In genomic region chr1:26900001-26900814, GRCh38 we compare ENCODE assay signal across 8 cellular contexts. TPM values are rescaled to one million over a fixed set of nuclear protein-coding genes. Genes with fewer than 3 reads are reported as not detected.
A peak's percentile ranks its signal among the peaks of the same experiment; 100 is the strongest.
DNase-seq lines count a peak whose midpoint lies in the region; ATAC-seq, FAIRE-seq and TF ChIP-seq lines count a peak whose summit lies in the region.

Gene GPATCH3 (minus strand): TSS chr1:26900467. CDS start chr1:26900442, 25 bp downstream.

- H3K4me1 ChIP-seq in duodenal mucosa (ENCODE audit: control insufficient read depth in 1 of 2, insufficient read depth in 2 of 2, low read length in 2 of 2) (peaks cover 8 to 20% of the 10 kb centered on the region in 2 donors), HepG2 (ENCODE audit: insufficient read depth, low read length) (peaks cover 47% of the 10 kb centered on the region)

- H3K79me2 ChIP-seq in HepG2 (ENCODE audit: insufficient read depth, low read length) = peaks cover 39% of the 10 kb centered on the region

- no peak; the same call in none of the 2 replicates for TF ChIP-seq RAD21 in HepG2 (CRISPR knock-in tag; IDR thresholded peaks at IDR 0.05)

- WGBS in HepG2 (ENCODE audit: low lambda C conversion rate) = 2% methylated on average over 18 of the region's 50 CpGs

- H3K9ac ChIP-seq in duodenal mucosa (ENCODE audit: low read depth in 1 of 2, low read length in 2 of 2) = peak within 1 kb of the TSS; percentile 88 to 94
- peak within 1 kb of the TSS; percentile 90 for H3K9ac ChIP-seq in HepG2 (ENCODE audit: insufficient read depth, low read depth, low read length)

- TF ChIP-seq EP300 in HepG2 (IDR thresholded peaks at IDR 0.05; ENCODE audit: low read depth in 2 of 2, low read length in 2 of 2) = peak in 1 of 2 experiments; percentile 36; a peak in 1 of 4 replicates
- TF ChIP-seq EP300 in HepG2 (CRISPR knock-in tag; IDR thresholded peaks at IDR 0.05; ENCODE audit: borderline replicate concordance) = no peak

- no peaks in the 10 kb centered on the region for H4K20me1 ChIP-seq in HepG2 (ENCODE audit: insufficient read depth, low read length)

- TSS peak; percentile 85 for BruUV-seq in HepG2 (replicated peaks; lab: Mats Ljungman, UMichigan)

- H3K4me2 ChIP-seq in HepG2 (ENCODE audit: low read depth, low read length) = peak within 1 kb of the TSS; percentile 85

- ATAC-seq in GM18907 (IDR thresholded peaks at IDR 0.05; ENCODE audit: unreplicated experiment) (peak; percentile 75), HG03571 (IDR thresholded peaks at IDR 0.05; ENCODE audit: unreplicated experiment) (peak; percentile 75), HepG2 (peak; percentile 89)

- H3K9me3 Mint-ChIP-seq in activated CD4-positive, alpha-beta memory T cell treated with anti-CD3 and anti-CD28 coated beads, Interleukin-2, amount 10 ng/mL, durations not matched to agents 7 days and 5 days = no peaks in the 10 kb centered on the region

- TF ChIP-seq POLR2A in HepG2 (IDR thresholded peaks at IDR 0.05; ENCODE audit: insufficient read depth in 1 of 2, low read depth in 2 of 2, low read length in 2 of 2) = peak; percentile 79 to 98

- H3K9me3 ChIP-seq in duodenal mucosa (ENCODE audit: control insufficient read depth in 1 of 2, low read length in 2 of 2) = no peaks in the 10 kb centered on the region
- no peaks in the 10 kb centered on the region for H3K9me3 ChIP-seq in HepG2 (ENCODE audit: low read length)

- intact Hi-C loops in HepG2 (cut with micrococcal nuclease; ENCODE audit: unreplicated experiment) = loop anchor here (5.0 kb wide), 1 partner anchor 37 kb away; no protein-coding TSS in a partner anchor

- peaks cover 39% of the 10 kb centered on the region for H3K4me1 Mint-ChIP-seq in activated CD4-positive, alpha-beta memory T cell treated with anti-CD3 and anti-CD28 coated beads, Interleukin-2, amount 10 ng/mL, durations not matched to agents 7 days and 5 days

- in situ Hi-C loops in ACHN (cut with HindIII; ENCODE audit: low pct_ligation_motif_present, low pct_unique_long_range_greater_than_20kb, low sequenced_read_pairs) (no loop called here), HepG2 (cut with HindIII; ENCODE audit: extremely low pct_ligation_motif_present, low pct_unique_long_range_greater_than_20kb) (no loop called here)

- peak within 1 kb of the TSS; percentile 82 for H3K4me3 Mint-ChIP-seq in activated CD4-positive, alpha-beta memory T cell treated with anti-CD3 and anti-CD28 coated beads, Interleukin-2, amount 10 ng/mL, durations not matched to agents 7 days and 5 days

- TF ChIP-seq CTCF in HepG2 (CRISPR knock-in tag; IDR thresholded peaks at IDR 0.05) = no peak

- H3K4me3 ChIP-seq in duodenal mucosa (ENCODE audit: low read depth in 1 of 2, low read length in 2 of 2) (peak within 1 kb of the TSS; percentile 91 to 94), HepG2 (replicated peaks in 1 of 3; ENCODE audit: insufficient read depth in 1 of 3, low read depth in 2 of 3, low read length in 3 of 3) (peak within 1 kb of the TSS; percentile 76 to 94 (median 89))

- H3K27me3 Mint-ChIP-seq in activated CD4-positive, alpha-beta memory T cell treated with anti-CD3 and anti-CD28 coated beads, Interleukin-2, amount 10 ng/mL, durations not matched to agents 7 days and 5 days = no peaks in the 10 kb centered on the region

- peak within 1 kb of the TSS; percentile 28 for H2AFZ ChIP-seq in HepG2 (ENCODE audit: low read length)

- peak; percentile 89 for DNase-seq in ACHN
- DNase-seq in NCI-H774 (lab: John Stamatoyannopoulos, UW) = peak; percentile 68
- peak; percentile 90 for DNase-seq in activated CD4-positive, alpha-beta memory T cell treated with anti-CD3 and anti-CD28 coated beads, Interleukin-2, amount 10 ng/mL, durations not matched to agents 7 days and 5 days
- DNase-seq in HepG2 (ENCODE audit: low spot score) = peak; percentile 88
- DNase-seq in stimulated activated CD4-positive, alpha-beta T cell treated with anti-CD3 and anti-CD28 coated beads, Interleukin-2, amount 100 ng/mL, for 4 hours (ENCODE audit: low read depth) = peak; percentile 84

- FAIRE-seq in HepG2 (lab: Jason Lieb, UNC) = peak; percentile 48

- H3K27me3 ChIP-seq in duodenal mucosa (ENCODE audit: control insufficient read depth in 1 of 2, insufficient read depth in 2 of 2, low read length in 2 of 2) = no peaks in the 10 kb centered on the region
- H3K27me3 ChIP-seq in HepG2 (ENCODE audit: control insufficient read depth in 1 of 2, insufficient read depth in 2 of 2, low read length in 2 of 2) = no peaks in the 10 kb centered on the region; a peak in 1 of 5 replicates

- CTCF ChIA-PET in activated CD4-positive, alpha-beta memory T cell treated with anti-CD3 and anti-CD28 coated beads, Interleukin-2, amount 10 ng/mL, durations not matched to agents 7 days and 5 days (lab: Charles Lee) = interaction anchor here (1.0 to 2.4 kb wide), 12 partner anchors 9 to 730 kb away, joined by 3 to 12 read pairs (median 4); partner anchors contain the start of genes GPN2, NUDC, SLC9A1 and ZNF593
- CTCF ChIA-PET in HepG2 (lab: Yijun Ruan, JAX; ENCODE audit: low intra/inter-chr PET ratio, low total read pairs) = no interaction called here

- peaks cover 14% of the 10 kb centered on the region for H3K36me3 Mint-ChIP-seq in activated CD4-positive, alpha-beta memory T cell treated with anti-CD3 and anti-CD28 coated beads, Interleukin-2, amount 10 ng/mL, durations not matched to agents 7 days and 5 days (ENCODE audit: low read depth)

- POLR2A ChIA-PET in activated CD4-positive, alpha-beta memory T cell treated with anti-CD3 and anti-CD28 coated beads, Interleukin-2, amount 10 ng/mL, durations not matched to agents 7 days and 5 days (lab: Charles Lee) = interaction anchor here (0.6 to 4.3 kb wide), 33 partner anchors 8 to 831 kb away, joined by 3 to 97 read pairs (median 4); partner anchors contain the start of genes GPN2, HMGN2, NR0B2 and NUDC
- POLR2A ChIA-PET in HepG2 (lab: Yijun Ruan, JAX) = interaction anchor here (0.8 to 6.8 kb wide), 23 partner anchors 9 to 208 kb away, joined by 3 to 152 read pairs (median 8); partner anchors contain the start of genes GPN2, KDF1, NR0B2 and NUDC

- peak within 1 kb of the TSS; percentile 92 for H3K27ac Mint-ChIP-seq in activated CD4-positive, alpha-beta memory T cell treated with anti-CD3 and anti-CD28 coated beads, Interleukin-2, amount 10 ng/mL, durations not matched to agents 7 days and 5 days

- H3K27ac ChIP-seq in duodenal mucosa (ENCODE audit: low read depth, low read length) (peak within 1 kb of the TSS; percentile 70), HepG2 (ENCODE audit: extremely low read length, insufficient read depth, low read length) (peak within 1 kb of the TSS; percentile 89)

- H3K36me3 ChIP-seq in duodenal mucosa (ENCODE audit: control insufficient read depth in 1 of 2, insufficient read depth in 2 of 2, low read length in 2 of 2) (peaks cover 6 to 13% of the 10 kb centered on the region in 2 donors), HepG2 (replicated peaks in 1 of 2; ENCODE audit: control insufficient read depth in 1 of 2, insufficient read depth in 2 of 2, low read length in 2 of 2) (peaks cover 7 to 18% of the 10 kb centered on the region in 2 experiments; a peak in 3 of 5 replicates)

TF ChIP-seq in HepG2, 621 proteins besides CTCF, POLR2A, EP300 and RAD21 (continues in another document):
- TF ChIP-seq PRMT3 (CRISPR knock-in tag; IDR thresholded peaks at IDR 0.05; ENCODE audit: borderline replicate concordance, low read depth) (no peak), ZNF670 (CRISPR knock-in tag; IDR thresholded peaks at IDR 0.05; ENCODE audit: borderline replicate concordance) (0 out of 2 replicates have a peak, but pooled peaks have one; percentile 53), NFE2L2 (IDR thresholded peaks at IDR 0.05; ENCODE audit: low read length) (no peak), ZNF441 (CRISPR knock-in tag; IDR thresholded peaks at IDR 0.05; ENCODE audit: borderline replicate concordance) (no peak), ZNF382 (CRISPR knock-in tag; IDR thresholded peaks at IDR 0.05; ENCODE audit: borderline replicate concordance) (no peak), ARHGAP35 (CRISPR knock-in tag; IDR thresholded peaks at IDR 0.05; ENCODE audit: borderline replicate concordance) (no peak)

RNA-seq across cellular contexts. Expression of gene GPATCH3, which starts in this region (rescaled TPM):
- 10 to 100 TPM; 16.0 to 16.7 TPM for total RNA-seq in activated CD4-positive, alpha-beta memory T cell treated with anti-CD3 and anti-CD28 coated beads, Interleukin-2, amount 10 ng/mL, durations not matched to agents 7 days and 5 days
- total RNA-seq in HepG2 (2016; rRNA removed; fragmentation: Illumina TruSeq; extraction: Trizol) = 11.0 and 12.5 TPM in 2 replicates
- 1.6 and 3.3 TPM in 2 replicates for total RNA-seq in HepG2 (2016; cell fraction: cytosol; rRNA removed; fragmentation: Illumina TruSeq; extraction: Trizol; ENCODE audit: low read depth)
- 11.4 and 14.1 TPM in 2 replicates for total RNA-seq in HepG2 (2016; cell fraction: insoluble cytoplasmic fraction; rRNA removed; fragmentation: Illumina TruSeq; extraction: Trizol)
- total RNA-seq in HepG2 (2016; cell fraction: membrane; rRNA removed; fragmentation: Illumina TruSeq; extraction: Trizol) = 8.6 and 9.5 TPM in 2 replicates
- total RNA-seq in HepG2 (2016; cell fraction: nucleus; rRNA removed; fragmentation: Illumina TruSeq; extraction: Trizol) = 9.7 and 10.0 TPM in 2 replicates
- polyA plus RNA-seq in HepG2 (2011; rRNA removed) = 6.8 and 8.3 TPM in 2 replicates
- 5.6 TPM in 2 replicates for polyA plus RNA-seq in HepG2 (2011; cell fraction: cytosol; rRNA removed)
- 12.9 and 16.4 TPM in 2 replicates for polyA plus RNA-seq in HepG2 (2011; cell fraction: nucleus; rRNA removed)
- 7.4 and 8.5 TPM in 2 replicates for polyA plus RNA-seq in HepG2 (2012)
- polyA plus RNA-seq in HepG2 (2016; cell fraction: cytosol; fragmentation: Illumina TruSeq; extraction: Trizol; ENCODE audit: low read depth) = 3.5 and 4.5 TPM in 2 replicates
- polyA plus RNA-seq in HepG2 (2016; cell fraction: insoluble cytoplasmic fraction; fragmentation: Illumina TruSeq; extraction: Trizol; ENCODE audit: low read depth) = 12.3 and 14.3 TPM in 2 replicates
- 6.7 and 7.6 TPM in 2 replicates for polyA plus RNA-seq in HepG2 (2016; cell fraction: membrane; fragmentation: Illumina TruSeq; extraction: Trizol; ENCODE audit: low read depth)
- polyA plus RNA-seq in HepG2 (2016; cell fraction: nucleus; fragmentation: Illumina TruSeq; extraction: Trizol; ENCODE audit: insufficient read depth, low read depth) = 18.7 and 22.1 TPM in 2 replicates
- polyA minus RNA-seq in HepG2 (2011; rRNA and poly(A)+ RNA removed; ENCODE audit: low replicate concordance) = 9.9 and 10.4 TPM in 2 replicates
- 4.6 and 4.9 TPM in 2 replicates for polyA minus RNA-seq in HepG2 (2011; cell fraction: cytosol; rRNA and poly(A)+ RNA removed)
- polyA minus RNA-seq in HepG2 (2011; cell fraction: nucleus; rRNA and poly(A)+ RNA removed) = 9.9 and 10.8 TPM in 2 replicates

Comparison
In these comparisons a context has a peak if more than half of its experiments do, and no peak if none do; other contexts are left out.
1. Peak in every context shown above with its lines: DNase-seq, ATAC-seq, H3K4me3 ChIP-seq and H3K27ac ChIP-seq.